Comparison of ENCODE assay signal across 29 cellular contexts in the genomic region with DNA sequence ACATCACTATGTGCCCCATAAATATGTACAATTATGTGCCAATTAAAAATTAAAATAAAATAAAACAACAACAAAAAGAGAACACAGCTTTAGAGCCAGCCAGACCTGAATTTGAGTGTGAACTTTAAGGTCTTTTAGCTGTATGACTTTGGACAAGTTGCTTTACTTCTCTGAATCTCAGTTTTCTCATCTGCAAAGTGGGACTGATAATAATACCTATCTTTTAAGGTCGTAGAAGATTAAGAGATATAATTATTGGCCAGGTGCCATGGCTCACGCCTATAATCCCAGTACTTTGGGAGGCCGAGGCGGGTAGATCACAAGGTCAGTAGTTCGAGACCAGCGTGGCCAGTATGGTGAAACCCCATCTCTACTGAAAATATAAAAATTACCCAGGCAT. TPM values are rescaled to one million over a fixed set of nuclear protein-coding genes. Genes with fewer than 3 reads are reported as not detected.
"Had no signal": no experiment of that assay in that cellular context is flagged by ENCODE, and none has a peak within 500 bp of the region (broad histone marks: within the 10 kb centered on the region; RNA-seq: fewer than 3 reads in every experiment).

No MANE protein-coding gene starts in this region.

- H3K27ac ChIP-seq: left ventricle myocardium inferior, ovary, prostate gland, sigmoid colon, tibial nerve, vagina had no signal

- H3K36me3 Mint-ChIP-seq: memory B cell; natural killer cell treated with Interleukin-12 subunit alpha and Interleukin-12 subunit beta and Interleukin-15 and Interleukin-18, amount 100 ng/mL, for 72 hours; stimulated activated memory B cell treated with anti-CD40 and anti-IgM and Interleukin-4, amounts not matched to agents 10 μg/mL and 1 μg/mL and 100 μg/mL, for 72 hours; type B pancreatic cell had no signal

- H3K27me3 Mint-ChIP-seq: memory B cell; stimulated activated memory B cell treated with anti-CD40 and anti-IgM and Interleukin-4, amounts not matched to agents 10 μg/mL and 1 μg/mL and 100 μg/mL, for 72 hours; stimulated activated naive CD8-positive, alpha-beta T cell treated with anti-CD3 and anti-CD28 coated beads, Interleukin-15, amount 100 ng/mL, for 72 hours had no signal

- H3K27me3 ChIP-seq: ovary, sigmoid colon, tibial nerve, vagina had no signal

- H3K9me3 ChIP-seq: left ventricle myocardium inferior, mucosa of descending colon, ovary, prostate gland, sigmoid colon, tibial nerve, vagina had no signal

- H3K36me3 ChIP-seq: left ventricle myocardium inferior, ovary, prostate gland, sigmoid colon, tibial nerve, vagina had no signal

- ATAC-seq: mucosa of descending colon; naive thymus-derived CD4-positive, alpha-beta T cell; natural killer cell treated with Interleukin-12 subunit alpha and Interleukin-12 subunit beta and Interleukin-15 and Interleukin-18, amount 100 ng/mL, for 72 hours; right cardiac atrium; stimulated activated memory B cell treated with anti-CD40 and anti-IgM and Interleukin-4, amounts not matched to agents 10 μg/mL and 1 μg/mL and 100 μg/mL, for 72 hours; stimulated activated naive CD8-positive, alpha-beta T cell treated with anti-CD3 and anti-CD28 coated beads, Interleukin-15, amount 100 ng/mL, for 72 hours had no signal

- H3K4me3 ChIP-seq: left ventricle myocardium inferior, lung, mucosa of descending colon, ovary, prostate gland, sigmoid colon, tibial nerve, vagina had no signal

- FAIRE-seq: small intestine had no signal

- H3K27ac Mint-ChIP-seq: memory B cell; natural killer cell treated with Interleukin-12 subunit alpha and Interleukin-12 subunit beta and Interleukin-15 and Interleukin-18, amount 100 ng/mL, for 72 hours; stimulated activated memory B cell treated with anti-CD40 and anti-IgM and Interleukin-4, amounts not matched to agents 10 μg/mL and 1 μg/mL and 100 μg/mL, for 72 hours; stimulated activated naive CD8-positive, alpha-beta T cell treated with anti-CD3 and anti-CD28 coated beads, Interleukin-15, amount 100 ng/mL, for 72 hours had no signal

- DNase-seq: islet precursor cell; left ventricle myocardium inferior; midbrain; mucosa of descending colon; naive thymus-derived CD4-positive, alpha-beta T cell; ovary; retina; right cardiac atrium; sigmoid colon; small intestine; stimulated activated CD4-positive, alpha-beta T cell treated with anti-CD3 and anti-CD28 coated beads, Interleukin-1b, Interleukin-23, amount 100 ng/mL, for 48 hours; stimulated activated CD4-positive, alpha-beta T cell treated with anti-CD3 and anti-CD28 coated beads, Interleukin-2, amount 100 ng/mL, for 48 hours; stimulated activated CD4-positive, alpha-beta T cell treated with anti-CD3 and anti-CD28 coated beads, Interleukin-4, amount 100 ng/mL, for 4 hours; stimulated activated CD8-positive, alpha-beta memory T cell treated with anti-CD3 and anti-CD28 coated beads, Interleukin-4, amount 100 ng/mL, for 48 hours; stimulated activated naive CD4-positive, alpha-beta T cell treated with Interleukin-2 at 50 U/mL for 16 hours; stimulated activated naive CD8-positive, alpha-beta T cell treated with anti-CD3 and anti-CD28 coated beads, Interleukin-15, amount 100 ng/mL, for 72 hours; substantia nigra had no signal

- H3K4me3 Mint-ChIP-seq: memory B cell; natural killer cell treated with Interleukin-12 subunit alpha and Interleukin-12 subunit beta and Interleukin-15 and Interleukin-18, amount 100 ng/mL, for 72 hours; stimulated activated memory B cell treated with anti-CD40 and anti-IgM and Interleukin-4, amounts not matched to agents 10 μg/mL and 1 μg/mL and 100 μg/mL, for 72 hours; stimulated activated naive CD8-positive, alpha-beta T cell treated with anti-CD3 and anti-CD28 coated beads, Interleukin-15, amount 100 ng/mL, for 72 hours had no signal

- H3K9me3 Mint-ChIP-seq: memory B cell; natural killer cell treated with Interleukin-12 subunit alpha and Interleukin-12 subunit beta and Interleukin-15 and Interleukin-18, amount 100 ng/mL, for 72 hours; stimulated activated memory B cell treated with anti-CD40 and anti-IgM and Interleukin-4, amounts not matched to agents 10 μg/mL and 1 μg/mL and 100 μg/mL, for 72 hours; stimulated activated naive CD8-positive, alpha-beta T cell treated with anti-CD3 and anti-CD28 coated beads, Interleukin-15, amount 100 ng/mL, for 72 hours; type B pancreatic cell had no signal

RNA-seq across cellular contexts. Expression of gene TMOD4, which starts 17.5 kb away (rescaled TPM):
- total RNA-seq: kidney epithelial cell, left ventricle myocardium inferior, mesenteric fat pad, right cardiac atrium, temporal lobe had no signal
- polyA plus RNA-seq: neural cell had no signal
